In genomic region chr19:50794778-50795664, GRCh38 we compare ENCODE assay signal across 9 cellular contexts. TPM values are rescaled to one million over a fixed set of nuclear protein-coding genes. Genes with fewer than 3 reads are reported as not detected.
DNase-seq lines count a peak whose midpoint lies in the region; ATAC-seq lines count a peak whose summit lies in the region.
"Had no signal": no experiment of that assay in that cellular context is flagged by ENCODE, and none has a peak within 500 bp of the region (broad histone marks: within the 10 kb centered on the region; RNA-seq: fewer than 3 reads in every experiment).

No MANE protein-coding gene starts in this region.

- no peak for ATAC-seq in GM19324 (IDR thresholded peaks at IDR 0.05; ENCODE audit: low FRiP score, unreplicated experiment)
- ATAC-seq in HG02870 (IDR thresholded peaks at IDR 0.05; ENCODE audit: unreplicated experiment) = no peak

- DNase-seq in ELR (ENCODE audit: low read depth) = peak; percentile 59
- DNase-seq in HCEC 1CT = peak; percentile 29
- DNase-seq in SK-N-DZ (ENCODE audit: low spot score) = peak; percentile 48
- DNase-seq in left kidney (ENCODE audit: low read depth, low spot score) = peak; percentile 59
- DNase-seq in anterior cingulate cortex (lab: John Stamatoyannopoulos, UW) = no peak

RNA-seq across cellular contexts. Expression of gene ACP4, which starts 4.8 kb away (rescaled TPM):
- polyA plus RNA-seq in SK-N-DZ (2014; cell fraction: cytosol; rRNA removed) = not detected in 2 replicates
- not detected in 2 replicates for polyA plus RNA-seq in SK-N-DZ (2014; cell fraction: nucleus; rRNA removed)
- polyA plus RNA-seq: adipose tissue, lung had no signal

RNA-seq across cellular contexts. Expression of gene GPR32, which starts 24.8 kb away (rescaled TPM):
- not detected in 2 replicates for polyA plus RNA-seq in SK-N-DZ (2014; cell fraction: cytosol; rRNA removed)
- not detected in 2 replicates for polyA plus RNA-seq in SK-N-DZ (2014; cell fraction: nucleus; rRNA removed)
- polyA plus RNA-seq: adipose tissue, lung had no signal

RNA-seq across cellular contexts. Expression of gene KLK1, which starts 28.6 kb away (rescaled TPM):
- 0.74 and 2.4 TPM in 2 replicates for polyA plus RNA-seq in SK-N-DZ (2014; cell fraction: cytosol; rRNA removed)
- polyA plus RNA-seq in SK-N-DZ (2014; cell fraction: nucleus; rRNA removed) = 0.21 and 1.4 TPM in 2 replicates

RNA-seq across cellular contexts. Expression of gene KLK15, which starts 38.4 kb away (rescaled TPM):
- polyA plus RNA-seq in SK-N-DZ (2014; cell fraction: cytosol; rRNA removed) = 0.45 and 0.53 TPM in 2 replicates
- 0.65 TPM in 1 of 2 replicates, not detected in the other for polyA plus RNA-seq in SK-N-DZ (2014; cell fraction: nucleus; rRNA removed)
- polyA plus RNA-seq: lung had no signal

RNA-seq across cellular contexts. Expression of gene KLK3, which starts 59.7 kb away (rescaled TPM):
- 0.08 and 1.5 TPM in 2 replicates for polyA plus RNA-seq in SK-N-DZ (2014; cell fraction: cytosol; rRNA removed)
- polyA plus RNA-seq in SK-N-DZ (2014; cell fraction: nucleus; rRNA removed) = 1.4 and 2.5 TPM in 2 replicates
- polyA plus RNA-seq: lung had no signal

Comparison
In these comparisons a context has a peak if more than half of its experiments do, and no peak if none do; other contexts are left out.
1. DNase-seq: peak in ELR (single experiment), HCEC 1CT (single experiment), SK-N-DZ (single experiment) and left kidney (single experiment); none in anterior cingulate cortex (0 of 58).